1 cellular context compared by ENCODE assay signal in the genomic region with DNA sequence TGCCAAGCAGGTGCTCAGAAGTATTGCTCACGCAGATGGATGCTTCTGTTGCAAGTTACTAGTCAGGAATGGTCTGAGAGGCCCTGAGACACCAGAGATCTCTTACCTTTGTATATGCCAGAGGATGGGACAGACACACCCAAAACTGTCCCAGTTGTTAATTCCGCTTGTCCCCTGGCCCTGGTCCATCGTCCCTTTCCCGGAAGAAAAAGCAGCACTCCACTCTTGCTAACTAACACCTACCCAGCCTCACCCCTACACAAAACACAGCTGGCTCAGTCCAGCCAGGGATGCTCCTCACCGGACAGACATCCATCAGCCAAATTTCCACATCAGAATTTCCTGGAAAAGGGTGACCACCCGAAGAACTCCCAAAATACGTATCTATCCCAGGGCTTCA.
TF ChIP-seq lines count a peak whose summit lies in the region.

No MANE protein-coding gene starts in this region.

TF ChIP-seq in WTC11, 78 proteins besides CTCF, POLR2A, EP300 and RAD21 (continued from another document):
- TF ChIP-seq ZNF425 (CRISPR knock-in tag; conservative IDR thresholded peaks at IDR 0.05) (no peak), ZNF396 (CRISPR knock-in tag; IDR thresholded peaks at IDR 0.05; ENCODE audit: borderline replicate concordance) (no peak), JUN (CRISPR knock-in tag; IDR thresholded peaks at IDR 0.05) (no peak), OVOL2 (CRISPR knock-in tag; IDR thresholded peaks at IDR 0.05; ENCODE audit: borderline replicate concordance) (no peak)
- TF ChIP-seq, protein P1, sequence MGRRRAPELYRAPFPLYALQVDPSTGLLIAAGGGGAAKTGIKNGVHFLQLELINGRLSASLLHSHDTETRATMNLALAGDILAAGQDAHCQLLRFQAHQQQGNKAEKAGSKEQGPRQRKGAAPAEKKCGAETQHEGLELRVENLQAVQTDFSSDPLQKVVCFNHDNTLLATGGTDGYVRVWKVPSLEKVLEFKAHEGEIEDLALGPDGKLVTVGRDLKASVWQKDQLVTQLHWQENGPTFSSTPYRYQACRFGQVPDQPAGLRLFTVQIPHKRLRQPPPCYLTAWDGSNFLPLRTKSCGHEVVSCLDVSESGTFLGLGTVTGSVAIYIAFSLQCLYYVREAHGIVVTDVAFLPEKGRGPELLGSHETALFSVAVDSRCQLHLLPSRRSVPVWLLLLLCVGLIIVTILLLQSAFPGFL (CRISPR knock-in tag; IDR thresholded peaks at IDR 0.05; ENCODE audit: borderline replicate concordance): no peak
- TF ChIP-seq, protein P2, sequence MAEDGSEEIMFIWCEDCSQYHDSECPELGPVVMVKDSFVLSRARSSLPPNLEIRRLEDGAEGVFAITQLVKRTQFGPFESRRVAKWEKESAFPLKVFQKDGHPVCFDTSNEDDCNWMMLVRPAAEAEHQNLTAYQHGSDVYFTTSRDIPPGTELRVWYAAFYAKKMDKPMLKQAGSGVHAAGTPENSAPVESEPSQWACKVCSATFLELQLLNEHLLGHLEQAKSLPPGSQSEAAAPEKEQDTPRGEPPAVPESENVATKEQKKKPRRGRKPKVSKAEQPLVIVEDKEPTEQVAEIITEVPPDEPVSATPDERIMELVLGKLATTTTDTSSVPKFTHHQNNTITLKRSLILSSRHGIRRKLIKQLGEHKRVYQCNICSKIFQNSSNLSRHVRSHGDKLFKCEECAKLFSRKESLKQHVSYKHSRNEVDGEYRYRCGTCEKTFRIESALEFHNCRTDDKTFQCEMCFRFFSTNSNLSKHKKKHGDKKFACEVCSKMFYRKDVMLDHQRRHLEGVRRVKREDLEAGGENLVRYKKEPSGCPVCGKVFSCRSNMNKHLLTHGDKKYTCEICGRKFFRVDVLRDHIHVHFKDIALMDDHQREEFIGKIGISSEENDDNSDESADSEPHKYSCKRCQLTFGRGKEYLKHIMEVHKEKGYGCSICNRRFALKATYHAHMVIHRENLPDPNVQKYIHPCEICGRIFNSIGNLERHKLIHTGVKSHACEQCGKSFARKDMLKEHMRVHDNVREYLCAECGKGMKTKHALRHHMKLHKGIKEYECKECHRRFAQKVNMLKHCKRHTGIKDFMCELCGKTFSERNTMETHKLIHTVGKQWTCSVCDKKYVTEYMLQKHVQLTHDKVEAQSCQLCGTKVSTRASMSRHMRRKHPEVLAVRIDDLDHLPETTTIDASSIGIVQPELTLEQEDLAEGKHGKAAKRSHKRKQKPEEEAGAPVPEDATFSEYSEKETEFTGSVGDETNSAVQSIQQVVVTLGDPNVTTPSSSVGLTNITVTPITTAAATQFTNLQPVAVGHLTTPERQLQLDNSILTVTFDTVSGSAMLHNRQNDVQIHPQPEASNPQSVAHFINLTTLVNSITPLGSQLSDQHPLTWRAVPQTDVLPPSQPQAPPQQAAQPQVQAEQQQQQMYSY (CRISPR knock-in tag; IDR thresholded peaks at IDR 0.05): no peak
